Comparison of ENCODE assay signal across 8 cellular contexts in the genomic region with DNA sequence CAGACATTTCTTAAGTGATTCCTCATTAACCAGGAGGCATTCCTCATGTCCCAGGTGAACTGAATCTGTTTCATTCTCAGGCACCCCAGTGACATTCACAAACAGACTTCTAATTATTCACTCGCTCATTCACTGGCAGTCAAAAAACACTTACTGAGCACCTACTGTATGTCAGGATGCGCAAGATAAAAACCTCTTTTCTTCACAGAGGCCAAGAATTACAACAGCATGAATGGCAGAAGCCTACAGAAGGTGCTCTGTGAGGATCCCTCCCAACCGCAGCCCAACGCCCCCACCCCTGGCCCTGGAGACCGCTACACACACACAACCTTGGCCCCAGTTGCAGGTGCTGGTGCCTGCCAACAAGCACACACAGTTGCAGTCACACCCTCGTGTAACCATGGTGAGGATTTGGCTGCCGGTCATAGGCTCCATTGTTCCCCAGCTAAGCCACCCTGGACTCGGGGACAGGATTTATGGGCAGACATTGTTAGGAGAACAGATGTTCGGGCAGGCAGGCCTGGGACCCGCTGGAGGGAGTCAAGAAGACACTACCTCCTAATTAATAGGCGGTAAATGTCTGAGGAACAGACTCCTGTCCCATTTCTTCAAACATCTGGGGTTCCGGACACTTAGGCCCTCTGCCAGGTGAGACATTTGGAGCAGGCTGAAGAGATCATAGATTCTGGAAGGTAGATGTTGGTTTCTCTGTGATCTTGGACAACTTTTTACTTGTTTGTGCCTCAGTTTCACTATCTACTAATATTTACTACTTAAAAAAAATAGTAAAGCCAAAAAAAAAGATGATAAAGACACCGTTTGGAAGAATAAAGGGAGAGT. TPM values are rescaled to one million over a fixed set of nuclear protein-coding genes. Genes with fewer than 3 reads are reported as not detected.
DNase-seq lines count a peak whose midpoint lies in the region; ATAC-seq and TF ChIP-seq lines count a peak whose summit lies in the region.

No MANE protein-coding gene starts in this region.

- no peaks in the 10 kb centered on the region for H3K9me3 ChIP-seq in left lung
- H3K9me3 ChIP-seq in upper lobe of left lung = no peaks in the 10 kb centered on the region

- WGBS in upper lobe of left lung, 2 donors = 35 to 53% methylated on average over 12 to 13 of the region's 13 CpGs

- H3K4me3 Mint-ChIP-seq in HFFc6 (no peak overlapping the region), T-cell (no peak overlapping the region)
- no peak overlapping the region for H3K4me3 Mint-ChIP-seq in naive thymus-derived CD8-positive, alpha-beta T cell

- H3K4me1 Mint-ChIP-seq in HFFc6 (ENCODE audit: low read depth) (peaks cover 38% of the 10 kb centered on the region), T-cell (no peaks in the 10 kb centered on the region)
- H3K4me1 Mint-ChIP-seq in naive thymus-derived CD8-positive, alpha-beta T cell = no peaks in the 10 kb centered on the region

- H3K27me3 Mint-ChIP-seq in HFFc6 (ENCODE audit: insufficient read depth) = peaks cover 7% of the 10 kb centered on the region
- peaks cover 0 to 4% (median 0%) of the 10 kb centered on the region in 5 donors for H3K27me3 Mint-ChIP-seq in naive thymus-derived CD8-positive, alpha-beta T cell
- peaks cover 0 to 4% of the 10 kb centered on the region in 2 donors for H3K27me3 Mint-ChIP-seq in T-cell

- TF ChIP-seq CTCF in astrocyte of the spinal cord (IDR thresholded peaks at IDR 0.05; ENCODE audit: low read depth, low read length) (no peak), left lung (IDR thresholded peaks at IDR 0.05) (no peak), upper lobe of left lung (IDR thresholded peaks at IDR 0.05) (no peak), HFFc6 (IDR thresholded peaks at IDR 0.05) (no peak)

- in situ Hi-C loops in astrocyte of the spinal cord (cut with HindIII; ENCODE audit: low sequenced_read_pairs) = no loop called here

- H3K27ac ChIP-seq in left lung (peak overlapping the region; percentile 7 to 74), upper lobe of left lung (peak overlapping the region; percentile 52 to 75 (median 66))

- DNase-seq in NCI-H187 (lab: John Stamatoyannopoulos, UW) (peak; percentile 48 to 52), astrocyte of the spinal cord (ENCODE audit: low read depth, low spot score) (peak; percentile 82), left lung (peak; percentile 84 to 85), upper lobe of left lung (peak in 1 of 2 donors; percentile 89), HFFc6 (no peak), T-cell (no peak)
- DNase-seq in naive thymus-derived CD8-positive, alpha-beta T cell = no peak
- DNase-seq in stimulated activated CD4-positive, alpha-beta T cell treated with anti-CD3 and anti-CD28 coated beads, Interleukin-1b, Interleukin-23, amount 100 ng/mL, for 48 hours = no peak

- CTCF ChIA-PET in T-cell (lab: Charles Lee) = no interaction called here

- no peaks in the 10 kb centered on the region for H3K27me3 ChIP-seq in left lung
- H3K27me3 ChIP-seq in upper lobe of left lung = no peaks in the 10 kb centered on the region

- peak; percentile 82 for ATAC-seq in left lung
- peak; percentile 79 to 83 for ATAC-seq in upper lobe of left lung (ENCODE audit: low FRiP score in 2 of 2)
- no peak for ATAC-seq in naive thymus-derived CD8-positive, alpha-beta T cell
- no peak for ATAC-seq in T-cell (replicated peaks in 1 of 4)

- TF ChIP-seq EP300 in upper lobe of left lung (IDR thresholded peaks at IDR 0.05) = no peak

- intact Hi-C loops in left lung (cut with DNase I) = no loop called here

- H3K4me3 ChIP-seq in astrocyte of the spinal cord (ENCODE audit: low read depth, low read length) (no peak overlapping the region), left lung (no peak overlapping the region), upper lobe of left lung (peak overlapping the region in 1 of 4 donors; percentile 20)

- H3K27ac Mint-ChIP-seq in HFFc6 = no peak overlapping the region
- no peak overlapping the region for H3K27ac Mint-ChIP-seq in naive thymus-derived CD8-positive, alpha-beta T cell
- H3K27ac Mint-ChIP-seq in T-cell = no peak overlapping the region

- TF ChIP-seq POLR2A in upper lobe of left lung (IDR thresholded peaks at IDR 0.05) = no peak

- POLR2A ChIA-PET in naive thymus-derived CD8-positive, alpha-beta T cell (lab: Charles Lee) = no interaction called here
- POLR2A ChIA-PET in T-cell (lab: Charles Lee) = no interaction called here

- H3K9me3 Mint-ChIP-seq in HFFc6 (no peaks in the 10 kb centered on the region), T-cell (no peaks in the 10 kb centered on the region)
- no peaks in the 10 kb centered on the region for H3K9me3 Mint-ChIP-seq in naive thymus-derived CD8-positive, alpha-beta T cell

- H3K36me3 ChIP-seq in left lung = no peaks in the 10 kb centered on the region
- H3K36me3 ChIP-seq in upper lobe of left lung = no peaks in the 10 kb centered on the region

- peaks cover 4% of the 10 kb centered on the region; the same call in 1 of the 2 replicates for H3K36me3 Mint-ChIP-seq in HFFc6 (ENCODE audit: low read depth)
- H3K36me3 Mint-ChIP-seq in naive thymus-derived CD8-positive, alpha-beta T cell = no peaks in the 10 kb centered on the region
- H3K36me3 Mint-ChIP-seq in T-cell = no peaks in the 10 kb centered on the region

- H3K4me1 ChIP-seq in left lung (peaks cover 28 to 46% of the 10 kb centered on the region in 2 donors), upper lobe of left lung (peaks cover 40 to 50% (median 46%) of the 10 kb centered on the region in 4 donors)

RNA-seq across cellular contexts. Expression of a gene that starts 43.2 kb away (rescaled TPM):
- total RNA-seq in left lung (10 to 100 TPM; 44.1 to 47.3 TPM), upper lobe of left lung (100 to 1,000 TPM in 1 of 6 donors, 10 to 100 TPM in 5; 33.3 to 119 (median 54.4) TPM), T-cell (1 to 10 TPM in 1 of 5 donors, under 1 TPM in 3, not detected in 1; 0.33 to 1.4 (median 0.74) TPM)
- total RNA-seq in HFFc6 (2021; fragmentation: NEBNext Ultra II Directional; extraction: Animal tissue kit (Norgen Biotek cat#: 25700)) = 10 to 100 TPM; 34.0 to 41.0 (median 34.9) TPM
- total RNA-seq in naive thymus-derived CD8-positive, alpha-beta T cell = under 1 TPM in 1 of 2 experiments, not detected in 1; 0.55 TPM
- polyA plus RNA-seq in naive thymus-derived CD8-positive, alpha-beta T cell = not detected

Comparison
In these comparisons a context has a peak if more than half of its experiments do, and no peak if none do; other contexts are left out.
1. DNase-seq: peak in NCI-H187 (2 of 2), astrocyte of the spinal cord (single experiment) and left lung (2 of 2); none in HFFc6 (single experiment), naive thymus-derived CD8-positive, alpha-beta T cell (0 of 10), stimulated activated CD4-positive, alpha-beta T cell treated with anti-CD3 and anti-CD28 coated beads, Interleukin-1b, Interleukin-23, amount 100 ng/mL, for 48 hours (single experiment) and T-cell (0 of 34).
2. ATAC-seq: peak in left lung (single experiment) and upper lobe of left lung (2 of 2); none in naive thymus-derived CD8-positive, alpha-beta T cell (0 of 2) and T-cell (0 of 4).
3. RNA of a gene that starts 43.2 kb away (total RNA-seq): 33.3 to 119 TPM in upper lobe of left lung, 44.1 to 47.3 TPM in left lung and 34.0 to 41.0 TPM in HFFc6; 0.33 to 1.4 TPM in T-cell and 0.55 TPM in naive thymus-derived CD8-positive, alpha-beta T cell; every median in the first group is over 10 times any median in the second.